9 cellular contexts compared by ENCODE assay signal in genomic region chr5:177445052-177446016, GRCh38.
DNase-seq lines count a peak whose midpoint lies in the region; ATAC-seq lines count a peak whose summit lies in the region.
"Had no signal": no experiment of that assay in that cellular context is flagged by ENCODE, and none has a peak within 500 bp of the region (broad histone marks: within the 10 kb centered on the region; RNA-seq: fewer than 3 reads in every experiment).

No MANE protein-coding gene starts in this region.

- H3K27ac Mint-ChIP-seq in stimulated activated memory B cell treated with anti-CD40 and anti-IgM and Interleukin-4, amounts not matched to agents 10 μg/mL and 1 μg/mL and 100 μg/mL, for 72 hours: peak overlapping the region; percentile 46

- DNase-seq in activated T-cell treated with anti-CD3 and anti-CD28 coated beads for 24 hours (ENCODE audit: low read depth) (peak; percentile 20), OCI-M1 (lab: John Stamatoyannopoulos, UW) (peak; percentile 48), COLO668 (lab: John Stamatoyannopoulos, UW; ENCODE audit: unreplicated experiment) (no peak), AML-193 (lab: John Stamatoyannopoulos, UW) (no peak)
- DNase-seq in activated T-cell treated with anti-CD3 and anti-CD28 coated beads, Interleukin-2, amount 50 U/mL, for 1 hour: no peak
- peak; percentile 27 for DNase-seq in effector CD8-positive, alpha-beta T cell (lab: John Stamatoyannopoulos, UW)
- DNase-seq: COR-L47 had no signal

- H3K36me3 Mint-ChIP-seq in stimulated activated memory B cell treated with anti-CD40 and anti-IgM and Interleukin-4, amounts not matched to agents 10 μg/mL and 1 μg/mL and 100 μg/mL, for 72 hours: peaks cover 13% of the 10 kb centered on the region

- no peaks in the 10 kb centered on the region for H3K27me3 Mint-ChIP-seq in stimulated activated memory B cell treated with anti-CD40 and anti-IgM and Interleukin-4, amounts not matched to agents 10 μg/mL and 1 μg/mL and 100 μg/mL, for 72 hours

- peak overlapping the region; percentile 80 for H3K4me3 Mint-ChIP-seq in stimulated activated memory B cell treated with anti-CD40 and anti-IgM and Interleukin-4, amounts not matched to agents 10 μg/mL and 1 μg/mL and 100 μg/mL, for 72 hours

- no peaks in the 10 kb centered on the region for H3K9me3 Mint-ChIP-seq in stimulated activated memory B cell treated with anti-CD40 and anti-IgM and Interleukin-4, amounts not matched to agents 10 μg/mL and 1 μg/mL and 100 μg/mL, for 72 hours

- peaks cover 48% of the 10 kb centered on the region for H3K4me1 Mint-ChIP-seq in stimulated activated memory B cell treated with anti-CD40 and anti-IgM and Interleukin-4, amounts not matched to agents 10 μg/mL and 1 μg/mL and 100 μg/mL, for 72 hours

- ATAC-seq in stimulated activated memory B cell treated with anti-CD40 and anti-IgM and Interleukin-4, amounts not matched to agents 10 μg/mL and 1 μg/mL and 100 μg/mL, for 72 hours: no peak
- ATAC-seq in GM21526 (IDR thresholded peaks at IDR 0.05; ENCODE audit: low FRiP score, unreplicated experiment): no peak

Comparison
In these comparisons a context has a peak if more than half of its experiments do, and no peak if none do; other contexts are left out.
1. DNase-seq: peak in activated T-cell treated with anti-CD3 and anti-CD28 coated beads for 24 hours (single experiment), OCI-M1 (single experiment) and effector CD8-positive, alpha-beta T cell (single experiment); none in activated T-cell treated with anti-CD3 and anti-CD28 coated beads, Interleukin-2, amount 50 U/mL, for 1 hour (single experiment), COLO668 (single experiment) and AML-193 (0 of 2).